Comparison of ENCODE assay signal across 10 cellular contexts in the genomic region with DNA sequence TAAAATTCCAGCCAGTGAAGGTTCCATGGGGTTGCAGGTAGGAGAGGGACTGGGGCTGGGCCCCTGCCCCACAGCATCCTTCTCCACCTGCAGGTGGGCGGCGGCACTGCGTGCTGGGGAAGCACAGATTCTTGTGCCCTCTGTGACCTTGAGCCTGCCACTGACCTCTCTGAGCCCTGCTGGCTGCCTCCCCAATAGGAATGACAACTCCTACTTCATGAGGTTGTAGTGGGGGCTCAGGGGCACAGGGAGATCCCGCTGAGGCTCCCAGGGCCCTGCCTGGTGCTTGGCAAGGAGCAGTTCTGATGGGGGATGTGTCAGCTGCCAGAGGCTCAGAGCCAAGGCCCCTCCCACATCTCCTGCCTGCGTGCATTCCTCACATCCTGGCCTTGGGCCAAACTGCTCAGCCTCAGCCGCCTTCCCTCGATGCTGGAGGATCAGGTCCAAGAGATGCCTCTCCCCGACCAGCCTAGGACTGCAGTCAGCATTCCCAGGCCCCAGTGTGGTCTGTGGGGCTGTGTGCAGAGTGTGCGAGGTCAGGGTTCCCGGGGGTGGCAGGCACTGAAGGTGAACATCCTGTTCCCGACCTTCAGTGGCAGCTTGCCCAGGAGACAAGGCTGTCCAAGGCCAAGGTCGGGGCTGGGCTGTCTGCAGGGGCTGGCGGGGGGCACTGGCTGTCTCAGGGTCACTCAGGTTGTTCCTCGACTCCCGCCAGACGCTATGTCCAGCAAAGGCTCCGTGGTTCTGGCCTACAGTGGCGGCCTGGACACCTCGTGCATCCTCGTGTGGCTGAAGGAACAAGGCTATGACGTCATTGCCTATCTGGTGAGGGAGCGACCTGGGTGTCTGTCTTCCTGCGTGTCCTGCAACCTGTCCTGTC. TPM values are rescaled to one million over a fixed set of nuclear protein-coding genes. Genes with fewer than 3 reads are reported as not detected.
DNase-seq lines count a peak whose midpoint lies in the region; ATAC-seq, FAIRE-seq and TF ChIP-seq lines count a peak whose summit lies in the region.
"Had no signal": no experiment of that assay in that cellular context is flagged by ENCODE, and none has a peak within 500 bp of the region (broad histone marks: within the 10 kb centered on the region; RNA-seq: fewer than 3 reads in every experiment).

No MANE protein-coding gene starts in this region.

- no peaks in the 10 kb centered on the region for H3K27me3 ChIP-seq in pancreas

- H3K4me1 ChIP-seq in pancreas = peaks cover 24 to 40% (median 24%) of the 10 kb centered on the region in 3 donors

- ATAC-seq in T-helper 17 cell (peak; percentile 20), pancreas (peak; percentile 57 to 70 (median 63)), HG02840 (IDR thresholded peaks at IDR 0.05; ENCODE audit: low FRiP score, unreplicated experiment) (no peak), GM21390 (IDR thresholded peaks at IDR 0.05; ENCODE audit: unreplicated experiment) (no peak)

- DNase-seq in NCI-H1436 (lab: John Stamatoyannopoulos, UW) = peak; percentile 81
- DNase-seq in NCI-H1436 treated with DMSO at 0.1 percent for 48 hours (lab: John Stamatoyannopoulos, UW) = no peak
- DNase-seq in NCI-H128 (lab: John Stamatoyannopoulos, UW; ENCODE audit: unreplicated experiment) = peak; percentile 91
- DNase-seq in T-helper 17 cell = no peak
- peak; percentile 98 for DNase-seq in fibroblast of pulmonary artery (ENCODE audit: low read depth)
- DNase-seq in pancreas = peak; percentile 78 to 92 (median 82)

- no peak overlapping the region for H3K27ac Mint-ChIP-seq in T-helper 17 cell
- H3K27ac Mint-ChIP-seq: activated naive CD4-positive, alpha-beta T cell treated with anti-CD3 and anti-CD28 coated beads, Interleukin-2, amount 50 U/mL, for 24 hours had no signal

- H3K27me3 Mint-ChIP-seq in T-helper 17 cell = peaks cover 26% of the 10 kb centered on the region
- H3K27me3 Mint-ChIP-seq: activated naive CD4-positive, alpha-beta T cell treated with anti-CD3 and anti-CD28 coated beads, Interleukin-2, amount 50 U/mL, for 24 hours had no signal

- H3K4me1 Mint-ChIP-seq in T-helper 17 cell = peaks cover 10% of the 10 kb centered on the region
- H3K4me1 Mint-ChIP-seq: activated naive CD4-positive, alpha-beta T cell treated with anti-CD3 and anti-CD28 coated beads, Interleukin-2, amount 50 U/mL, for 24 hours had no signal

- no peak overlapping the region for H3K4me3 Mint-ChIP-seq in T-helper 17 cell
- H3K4me3 Mint-ChIP-seq: activated naive CD4-positive, alpha-beta T cell treated with anti-CD3 and anti-CD28 coated beads, Interleukin-2, amount 50 U/mL, for 24 hours had no signal

- no peak overlapping the region for H3K4me3 ChIP-seq in fibroblast of pulmonary artery (replicated peaks; ENCODE audit: low read depth, low read length)
- no peak overlapping the region for H3K4me3 ChIP-seq in pancreas

- peak overlapping the region; percentile 48 to 61 (median 60) for H3K27ac ChIP-seq in pancreas

- 31 to 34% methylated on average over 22 to 23 of the region's 23 CpGs for WGBS in pancreas, 2 donors

- intact Hi-C loops in pancreas (cut with DNase I) = no loop called here

- TF ChIP-seq CTCF in fibroblast of pulmonary artery (IDR thresholded peaks at IDR 0.05; ENCODE audit: low read length, missing control alignments) (peak; percentile 57), pancreas (IDR thresholded peaks at IDR 0.05) (peak in 1 of 4 donors; percentile 23)

- H3K36me3 ChIP-seq in pancreas = no peaks in the 10 kb centered on the region

- H3K9me3 ChIP-seq in T-helper 17 cell (ENCODE audit: control insufficient read depth, low read length, poor library complexity, severe bottlenecking) = no peaks in the 10 kb centered on the region
- H3K9me3 ChIP-seq in pancreas = no peaks in the 10 kb centered on the region

- FAIRE-seq in pancreas (lab: Jason Lieb, UNC) = no peak
- FAIRE-seq: A204.1 had no signal

- no peaks in the 10 kb centered on the region for H3K36me3 Mint-ChIP-seq in T-helper 17 cell (ENCODE audit: low read depth)
- H3K36me3 Mint-ChIP-seq: activated naive CD4-positive, alpha-beta T cell treated with anti-CD3 and anti-CD28 coated beads, Interleukin-2, amount 50 U/mL, for 24 hours had no signal

RNA-seq across cellular contexts. Expression of a gene that starts 7.0 kb away (rescaled TPM):
- total RNA-seq in T-helper 17 cell (not detected), pancreas (10 to 100 TPM; 19.3 to 38.9 (median 23.4) TPM)
- polyA plus RNA-seq in pancreas = 10 to 100 TPM; 44.4 to 71.4 TPM

Comparison
In these comparisons a context has a peak if more than half of its experiments do, and no peak if none do; other contexts are left out.
1. DNase-seq: peak in NCI-H1436 (single experiment), NCI-H128 (single experiment), fibroblast of pulmonary artery (single experiment) and pancreas (6 of 6); none in NCI-H1436 treated with DMSO at 0.1 percent for 48 hours (single experiment) and T-helper 17 cell (0 of 3).
2. ATAC-seq: peak in T-helper 17 cell (single experiment) and pancreas (4 of 4); none in HG02840 (single experiment) and GM21390 (single experiment).
3. RNA of a gene that starts 7.0 kb away (total RNA-seq): 19.3 to 38.9 TPM in pancreas; not detected in T-helper 17 cell; every median in the first group is over 10 times any median in the second.